ENCODE assay signal across 18 cellular contexts in the genomic region with DNA sequence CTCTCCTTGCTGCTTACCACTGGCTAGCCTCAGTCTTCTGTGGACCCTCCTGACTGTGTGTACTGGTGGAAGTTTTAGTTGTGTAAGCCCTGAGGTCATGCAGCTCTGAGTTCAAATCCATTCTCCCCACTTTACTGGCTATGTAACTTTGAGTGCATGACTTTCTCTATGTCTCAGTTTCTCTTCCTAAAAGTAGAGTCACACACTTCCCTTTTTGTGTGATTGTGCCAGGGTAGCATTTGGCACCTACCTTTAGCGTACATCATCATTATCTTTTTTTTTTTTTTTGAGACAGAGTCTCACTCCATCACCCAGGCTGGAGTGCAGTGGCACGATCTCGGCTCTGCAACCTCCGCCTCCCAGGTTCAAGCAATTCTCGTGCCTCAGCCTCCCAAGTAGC.
"Had no signal": no experiment of that assay in that cellular context is flagged by ENCODE, and none has a peak within 500 bp of the region (broad histone marks: within the 10 kb centered on the region; RNA-seq: fewer than 3 reads in every experiment).

No MANE protein-coding gene starts in this region.

- H3K9me3 Mint-ChIP-seq: activated naive CD4-positive, alpha-beta T cell treated with anti-CD3 and anti-CD28 coated beads for 36 hours; activated naive CD8-positive, alpha-beta T cell treated with anti-CD3 and anti-CD28 coated beads, Interleukin-2, amount 50 U/mL, for 24 hours; activated T-helper 2 cell treated with anti-CD3 and anti-CD28 coated beads, Interferon-gamma antibody, Interleukin-2, Interleukin-4, amounts not matched to agents 10 μg/mL and 5 μg/mL and 100 μg/mL, durations not matched to agents 14 hours and 24 hours and 36 hours; endodermal cell; natural killer cell had no signal

- H3K36me3 Mint-ChIP-seq: natural killer cell had no signal

- DNase-seq: activated CD4-positive, alpha-beta T cell treated with anti-CD3 and anti-CD28 coated beads, Interleukin-2, amount 50 U/mL, for 48 hours; activated naive CD4-positive, alpha-beta T cell treated with anti-CD3 and anti-CD28 coated beads for 36 hours; activated naive CD8-positive, alpha-beta T cell treated with anti-CD3 and anti-CD28 coated beads, Interleukin-2, amount 50 U/mL, for 24 hours; activated T-cell treated with anti-CD3 and anti-CD28 coated beads, Interleukin-2, amount 50 U/mL, for 1 hour; dorsolateral prefrontal cortex; endodermal cell; erythroblast; gastrocnemius medialis; heart right ventricle; left colon; mammary epithelial cell; natural killer cell; stomach; testis; upper lobe of left lung had no signal

- H3K4me3 Mint-ChIP-seq: activated naive CD4-positive, alpha-beta T cell treated with anti-CD3 and anti-CD28 coated beads for 36 hours; activated naive CD8-positive, alpha-beta T cell treated with anti-CD3 and anti-CD28 coated beads, Interleukin-2, amount 50 U/mL, for 24 hours; endodermal cell; natural killer cell had no signal

- H3K9me3 ChIP-seq: gastrocnemius medialis, heart right ventricle, neutrophil, stomach, testis, upper lobe of left lung had no signal

- H3K27ac Mint-ChIP-seq: activated naive CD4-positive, alpha-beta T cell treated with anti-CD3 and anti-CD28 coated beads for 36 hours; activated naive CD8-positive, alpha-beta T cell treated with anti-CD3 and anti-CD28 coated beads, Interleukin-2, amount 50 U/mL, for 24 hours; activated T-helper 2 cell treated with anti-CD3 and anti-CD28 coated beads, Interferon-gamma antibody, Interleukin-2, Interleukin-4, amounts not matched to agents 10 μg/mL and 5 μg/mL and 100 μg/mL, durations not matched to agents 14 hours and 24 hours and 36 hours; endodermal cell; natural killer cell had no signal

- ATAC-seq: activated CD4-positive, CD25-positive, alpha-beta regulatory T cell treated with anti-CD3 and anti-CD28 coated beads, Interleukin-2, amount 50 U/mL, for 24 hours; activated naive CD8-positive, alpha-beta T cell treated with anti-CD3 and anti-CD28 coated beads, Interleukin-2, amount 50 U/mL, for 24 hours; gastrocnemius medialis; heart right ventricle; left colon; natural killer cell had no signal

- H3K36me3 ChIP-seq: heart right ventricle, neutrophil, stomach, upper lobe of left lung had no signal

- H3K27me3 ChIP-seq: dorsolateral prefrontal cortex, gastrocnemius medialis, testis, upper lobe of left lung had no signal

- H3K4me3 ChIP-seq: dorsolateral prefrontal cortex, gastrocnemius medialis, heart right ventricle, stomach, testis, upper lobe of left lung had no signal

- H3K27ac ChIP-seq: dorsolateral prefrontal cortex, heart right ventricle, neutrophil, stomach, testis, upper lobe of left lung had no signal
